Comparison of ENCODE assay signal across 2 cellular contexts in the genomic region with DNA sequence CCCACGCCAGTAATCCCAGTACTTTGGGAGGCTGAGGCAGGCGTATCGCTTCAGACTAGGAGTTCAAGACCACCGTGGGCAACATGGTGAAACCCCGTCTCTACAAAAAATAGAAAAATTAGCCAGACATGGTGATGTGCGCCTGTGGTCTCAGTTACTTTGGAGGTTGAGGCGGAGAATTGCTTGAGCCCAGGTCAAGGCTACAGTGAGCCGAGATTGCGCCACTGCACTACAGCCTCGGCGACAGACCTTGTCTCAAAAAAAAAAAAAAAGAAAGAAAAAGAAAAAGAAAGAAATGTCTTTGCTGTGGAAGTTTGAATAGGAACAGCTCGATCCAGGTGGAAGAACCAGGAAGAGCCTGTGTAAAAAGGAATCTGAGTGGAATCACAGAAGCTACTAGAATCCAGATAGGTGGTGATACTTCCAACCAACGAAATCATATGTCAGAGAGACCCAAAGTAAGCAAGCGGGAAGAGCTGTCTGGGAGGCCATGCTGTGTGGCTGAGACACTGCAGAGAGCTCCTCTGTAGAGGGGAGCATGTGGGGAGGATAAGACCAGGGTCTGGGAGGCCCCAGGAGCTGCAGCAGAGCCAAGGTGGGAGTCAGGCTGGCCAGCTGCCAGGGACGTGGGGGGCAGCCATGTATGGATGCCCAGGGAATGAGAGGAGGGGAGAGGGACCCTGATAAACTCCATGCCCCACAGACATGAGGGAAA.
TF ChIP-seq lines count a peak whose summit lies in the region.

No MANE protein-coding gene starts in this region.

TF ChIP-seq in HepG2, 621 proteins besides CTCF, POLR2A, EP300 and RAD21 (continues in another document):
- TF ChIP-seq MTF1 (CRISPR knock-in tag; IDR thresholded peaks at IDR 0.05), result no peak
- no peak for TF ChIP-seq MTF2 (CRISPR knock-in tag; IDR thresholded peaks at IDR 0.05; ENCODE audit: borderline replicate concordance)
- TF ChIP-seq, protein P1, sequence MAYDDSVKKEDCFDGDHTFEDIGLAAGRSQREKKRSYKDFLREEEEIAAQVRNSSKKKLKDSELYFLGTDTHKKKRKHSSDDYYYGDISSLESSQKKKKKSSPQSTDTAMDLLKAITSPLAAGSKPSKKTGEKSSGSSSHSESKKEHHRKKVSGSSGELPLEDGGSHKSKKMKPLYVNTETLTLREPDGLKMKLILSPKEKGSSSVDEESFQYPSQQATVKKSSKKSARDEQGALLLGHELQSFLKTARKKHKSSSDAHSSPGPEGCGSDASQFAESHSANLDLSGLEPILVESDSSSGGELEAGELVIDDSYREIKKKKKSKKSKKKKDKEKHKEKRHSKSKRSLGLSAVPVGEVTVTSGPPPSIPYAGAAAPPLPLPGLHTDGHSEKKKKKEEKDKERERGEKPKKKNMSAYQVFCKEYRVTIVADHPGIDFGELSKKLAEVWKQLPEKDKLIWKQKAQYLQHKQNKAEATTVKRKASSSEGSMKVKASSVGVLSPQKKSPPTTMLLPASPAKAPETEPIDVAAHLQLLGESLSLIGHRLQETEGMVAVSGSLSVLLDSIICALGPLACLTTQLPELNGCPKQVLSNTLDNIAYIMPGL (CRISPR knock-in tag; IDR thresholded peaks at IDR 0.05; ENCODE audit: borderline replicate concordance in 1 of 2, low read depth in 1 of 2), result no peak
- no peak for TF ChIP-seq ZNF720 (CRISPR knock-in tag; IDR thresholded peaks at IDR 0.05)
- TF ChIP-seq, protein P2, sequence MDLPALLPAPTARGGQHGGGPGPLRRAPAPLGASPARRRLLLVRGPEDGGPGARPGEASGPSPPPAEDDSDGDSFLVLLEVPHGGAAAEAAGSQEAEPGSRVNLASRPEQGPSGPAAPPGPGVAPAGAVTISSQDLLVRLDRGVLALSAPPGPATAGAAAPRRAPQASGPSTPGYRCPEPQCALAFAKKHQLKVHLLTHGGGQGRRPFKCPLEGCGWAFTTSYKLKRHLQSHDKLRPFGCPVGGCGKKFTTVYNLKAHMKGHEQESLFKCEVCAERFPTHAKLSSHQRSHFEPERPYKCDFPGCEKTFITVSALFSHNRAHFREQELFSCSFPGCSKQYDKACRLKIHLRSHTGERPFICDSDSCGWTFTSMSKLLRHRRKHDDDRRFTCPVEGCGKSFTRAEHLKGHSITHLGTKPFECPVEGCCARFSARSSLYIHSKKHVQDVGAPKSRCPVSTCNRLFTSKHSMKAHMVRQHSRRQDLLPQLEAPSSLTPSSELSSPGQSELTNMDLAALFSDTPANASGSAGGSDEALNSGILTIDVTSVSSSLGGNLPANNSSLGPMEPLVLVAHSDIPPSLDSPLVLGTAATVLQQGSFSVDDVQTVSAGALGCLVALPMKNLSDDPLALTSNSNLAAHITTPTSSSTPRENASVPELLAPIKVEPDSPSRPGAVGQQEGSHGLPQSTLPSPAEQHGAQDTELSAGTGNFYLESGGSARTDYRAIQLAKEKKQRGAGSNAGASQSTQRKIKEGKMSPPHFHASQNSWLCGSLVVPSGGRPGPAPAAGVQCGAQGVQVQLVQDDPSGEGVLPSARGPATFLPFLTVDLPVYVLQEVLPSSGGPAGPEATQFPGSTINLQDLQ (CRISPR knock-in tag; IDR thresholded peaks at IDR 0.05), result no peak
- TF ChIP-seq SIN3A (IDR thresholded peaks at IDR 0.05; ENCODE audit: borderline replicate concordance, low read depth, low read length), result no peak
- TF ChIP-seq ZNF562 (CRISPR knock-in tag; IDR thresholded peaks at IDR 0.05; ENCODE audit: borderline replicate concordance), result no peak
- no peak for TF ChIP-seq REXO4 (CRISPR knock-in tag; IDR thresholded peaks at IDR 0.05; ENCODE audit: borderline replicate concordance)
- TF ChIP-seq, protein P3, sequence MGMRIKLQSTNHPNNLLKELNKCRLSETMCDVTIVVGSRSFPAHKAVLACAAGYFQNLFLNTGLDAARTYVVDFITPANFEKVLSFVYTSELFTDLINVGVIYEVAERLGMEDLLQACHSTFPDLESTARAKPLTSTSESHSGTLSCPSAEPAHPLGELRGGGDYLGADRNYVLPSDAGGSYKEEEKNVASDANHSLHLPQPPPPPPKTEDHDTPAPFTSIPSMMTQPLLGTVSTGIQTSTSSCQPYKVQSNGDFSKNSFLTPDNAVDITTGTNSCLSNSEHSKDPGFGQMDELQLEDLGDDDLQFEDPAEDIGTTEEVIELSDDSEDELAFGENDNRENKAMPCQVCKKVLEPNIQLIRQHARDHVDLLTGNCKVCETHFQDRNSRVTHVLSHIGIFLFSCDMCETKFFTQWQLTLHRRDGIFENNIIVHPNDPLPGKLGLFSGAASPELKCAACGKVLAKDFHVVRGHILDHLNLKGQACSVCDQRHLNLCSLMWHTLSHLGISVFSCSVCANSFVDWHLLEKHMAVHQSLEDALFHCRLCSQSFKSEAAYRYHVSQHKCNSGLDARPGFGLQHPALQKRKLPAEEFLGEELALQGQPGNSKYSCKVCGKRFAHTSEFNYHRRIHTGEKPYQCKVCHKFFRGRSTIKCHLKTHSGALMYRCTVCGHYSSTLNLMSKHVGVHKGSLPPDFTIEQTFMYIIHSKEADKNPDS (CRISPR knock-in tag; IDR thresholded peaks at IDR 0.05), result no peak
- TF ChIP-seq, protein P4, sequence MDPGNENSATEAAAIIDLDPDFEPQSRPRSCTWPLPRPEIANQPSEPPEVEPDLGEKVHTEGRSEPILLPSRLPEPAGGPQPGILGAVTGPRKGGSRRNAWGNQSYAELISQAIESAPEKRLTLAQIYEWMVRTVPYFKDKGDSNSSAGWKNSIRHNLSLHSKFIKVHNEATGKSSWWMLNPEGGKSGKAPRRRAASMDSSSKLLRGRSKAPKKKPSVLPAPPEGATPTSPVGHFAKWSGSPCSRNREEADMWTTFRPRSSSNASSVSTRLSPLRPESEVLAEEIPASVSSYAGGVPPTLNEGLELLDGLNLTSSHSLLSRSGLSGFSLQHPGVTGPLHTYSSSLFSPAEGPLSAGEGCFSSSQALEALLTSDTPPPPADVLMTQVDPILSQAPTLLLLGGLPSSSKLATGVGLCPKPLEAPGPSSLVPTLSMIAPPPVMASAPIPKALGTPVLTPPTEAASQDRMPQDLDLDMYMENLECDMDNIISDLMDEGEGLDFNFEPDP (CRISPR knock-in tag; conservative IDR thresholded peaks at IDR 0.05), result no peak
- TF ChIP-seq, protein P5, sequence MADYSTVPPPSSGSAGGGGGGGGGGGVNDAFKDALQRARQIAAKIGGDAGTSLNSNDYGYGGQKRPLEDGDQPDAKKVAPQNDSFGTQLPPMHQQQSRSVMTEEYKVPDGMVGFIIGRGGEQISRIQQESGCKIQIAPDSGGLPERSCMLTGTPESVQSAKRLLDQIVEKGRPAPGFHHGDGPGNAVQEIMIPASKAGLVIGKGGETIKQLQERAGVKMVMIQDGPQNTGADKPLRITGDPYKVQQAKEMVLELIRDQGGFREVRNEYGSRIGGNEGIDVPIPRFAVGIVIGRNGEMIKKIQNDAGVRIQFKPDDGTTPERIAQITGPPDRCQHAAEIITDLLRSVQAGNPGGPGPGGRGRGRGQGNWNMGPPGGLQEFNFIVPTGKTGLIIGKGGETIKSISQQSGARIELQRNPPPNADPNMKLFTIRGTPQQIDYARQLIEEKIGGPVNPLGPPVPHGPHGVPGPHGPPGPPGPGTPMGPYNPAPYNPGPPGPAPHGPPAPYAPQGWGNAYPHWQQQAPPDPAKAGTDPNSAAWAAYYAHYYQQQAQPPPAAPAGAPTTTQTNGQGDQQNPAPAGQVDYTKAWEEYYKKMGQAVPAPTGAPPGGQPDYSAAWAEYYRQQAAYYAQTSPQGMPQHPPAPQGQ (CRISPR knock-in tag; IDR thresholded peaks at IDR 0.05; ENCODE audit: borderline replicate concordance), result no peak

TF ChIP-seq in H1, 55 proteins besides CTCF, POLR2A, EP300 and RAD21:
- no peak for TF ChIP-seq CBX5 (IDR thresholded peaks at IDR 0.05; ENCODE audit: low read depth, low read length)
- no peak for TF ChIP-seq SRF (IDR thresholded peaks at IDR 0.05; ENCODE audit: low read depth, low read length)
- no peak for TF ChIP-seq POU5F1 (IDR thresholded peaks at IDR 0.05; ENCODE audit: low read depth, low read length)
- no peak for TF ChIP-seq YY1 (IDR thresholded peaks at IDR 0.05; ENCODE audit: low read depth, low read length)
- no peak for TF ChIP-seq SUZ12 (IDR thresholded peaks at IDR 0.05; ENCODE audit: low read length)
- no peak for TF ChIP-seq JUN (IDR thresholded peaks at IDR 0.05; ENCODE audit: low read depth, low read length)
- TF ChIP-seq KDM4A (IDR thresholded peaks at IDR 0.05; ENCODE audit: low read depth, low read length, severe bottlenecking), result no peak
- no peak for TF ChIP-seq POLR2AphosphoS5 (IDR thresholded peaks at IDR 0.05; ENCODE audit: low read depth, low read length)
- no peak for TF ChIP-seq CHD2 (IDR thresholded peaks at IDR 0.05; ENCODE audit: low read length)
- TF ChIP-seq SP1 (IDR thresholded peaks at IDR 0.05; ENCODE audit: low read depth, low read length), result no peak
- TF ChIP-seq KDM5A (IDR thresholded peaks at IDR 0.05; ENCODE audit: low read length), result no peak
- TF ChIP-seq, protein P6, sequence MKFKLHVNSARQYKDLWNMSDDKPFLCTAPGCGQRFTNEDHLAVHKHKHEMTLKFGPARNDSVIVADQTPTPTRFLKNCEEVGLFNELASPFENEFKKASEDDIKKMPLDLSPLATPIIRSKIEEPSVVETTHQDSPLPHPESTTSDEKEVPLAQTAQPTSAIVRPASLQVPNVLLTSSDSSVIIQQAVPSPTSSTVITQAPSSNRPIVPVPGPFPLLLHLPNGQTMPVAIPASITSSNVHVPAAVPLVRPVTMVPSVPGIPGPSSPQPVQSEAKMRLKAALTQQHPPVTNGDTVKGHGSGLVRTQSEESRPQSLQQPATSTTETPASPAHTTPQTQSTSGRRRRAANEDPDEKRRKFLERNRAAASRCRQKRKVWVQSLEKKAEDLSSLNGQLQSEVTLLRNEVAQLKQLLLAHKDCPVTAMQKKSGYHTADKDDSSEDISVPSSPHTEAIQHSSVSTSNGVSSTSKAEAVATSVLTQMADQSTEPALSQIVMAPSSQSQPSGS (IDR thresholded peaks at IDR 0.05; ENCODE audit: low read length), result no peak
- no peak for TF ChIP-seq RXRA (IDR thresholded peaks at IDR 0.05; ENCODE audit: insufficient read depth, low read depth, low read length)
- TF ChIP-seq, protein P7, sequence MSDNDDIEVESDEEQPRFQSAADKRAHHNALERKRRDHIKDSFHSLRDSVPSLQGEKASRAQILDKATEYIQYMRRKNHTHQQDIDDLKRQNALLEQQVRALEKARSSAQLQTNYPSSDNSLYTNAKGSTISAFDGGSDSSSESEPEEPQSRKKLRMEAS (IDR thresholded peaks at IDR 0.05), result no peak
TF ChIP-seq in H1: peak in this region for 0.
